12 cellular contexts compared by ENCODE assay signal in the genomic region with DNA sequence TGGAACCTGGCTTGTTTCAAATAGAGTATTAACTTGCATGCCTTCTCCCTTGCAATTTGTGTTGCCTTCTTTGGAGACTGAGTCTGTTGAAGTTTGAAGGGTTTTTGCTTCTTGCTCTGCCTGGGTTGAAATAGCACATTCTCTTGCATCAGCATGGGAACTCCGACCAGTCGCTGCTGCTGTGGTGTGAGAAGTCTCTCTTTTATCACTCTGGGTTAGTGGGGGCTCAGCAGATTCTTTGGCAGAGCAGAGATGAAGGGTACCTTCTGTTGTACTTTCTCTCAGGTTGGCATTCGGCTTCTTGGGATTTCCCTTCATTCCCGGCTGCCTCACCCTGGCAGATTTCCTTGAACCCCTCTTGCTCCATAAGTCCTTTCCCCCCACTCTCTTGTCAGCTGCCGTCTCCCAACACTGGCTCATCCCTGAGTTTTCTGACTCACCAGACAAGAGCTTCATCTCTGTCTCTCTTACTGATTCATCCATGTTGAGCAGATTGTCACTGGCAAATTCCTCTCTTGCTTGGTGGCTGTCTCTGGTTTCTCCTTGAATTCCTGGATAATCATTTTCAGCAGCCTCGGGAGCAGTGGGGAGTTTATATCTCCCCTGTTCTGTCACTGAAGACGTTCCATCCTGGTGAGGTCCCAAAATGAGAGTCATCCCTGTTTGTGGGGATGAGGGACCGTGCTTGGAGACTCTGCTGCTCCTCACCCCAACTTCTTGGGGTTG. TPM values are rescaled to one million over a fixed set of nuclear protein-coding genes. Genes with fewer than 3 reads are reported as not detected.
DNase-seq lines count a peak whose midpoint lies in the region; ATAC-seq and TF ChIP-seq lines count a peak whose summit lies in the region.
"Had no signal": no experiment of that assay in that cellular context is flagged by ENCODE, and none has a peak within 500 bp of the region (broad histone marks: within the 10 kb centered on the region; RNA-seq: fewer than 3 reads in every experiment).

No MANE protein-coding gene starts in this region.

- no TSS peak for BruUV-seq in Calu3 (replicated peaks; lab: Mats Ljungman, UMichigan)

- H3K36me3 Mint-ChIP-seq in activated naive CD4-positive, alpha-beta T cell treated with anti-CD3 and anti-CD28 coated beads, Interleukin-2, amount 50 U/mL, for 72 hours: no peaks in the 10 kb centered on the region
- H3K36me3 Mint-ChIP-seq in activated naive CD8-positive, alpha-beta T cell treated with anti-CD3 and anti-CD28 coated beads, Interleukin-2, amount 50 U/mL, for 24 hours (ENCODE audit: low read depth): no peaks in the 10 kb centered on the region
- H3K36me3 Mint-ChIP-seq in stimulated activated naive CD8-positive, alpha-beta T cell treated with anti-CD3 and anti-CD28 coated beads, Interleukin-15, Interleukin-2, amounts not matched to agents 100 ng/mL and 50 ng/mL, for 24 hours (ENCODE audit: low read depth): no peaks in the 10 kb centered on the region
- H3K36me3 Mint-ChIP-seq in Calu3 (ENCODE audit: insufficient read depth, unreplicated experiment): no peaks in the 10 kb centered on the region

- peak overlapping the region in 1 of 2 donors; percentile 50 for H3K27ac Mint-ChIP-seq in activated naive CD4-positive, alpha-beta T cell treated with anti-CD3 and anti-CD28 coated beads, Interleukin-2, amount 50 U/mL, for 72 hours
- H3K27ac Mint-ChIP-seq in activated naive CD8-positive, alpha-beta T cell treated with anti-CD3 and anti-CD28 coated beads, Interleukin-2, amount 50 U/mL, for 24 hours: peak overlapping the region; percentile 81
- peak overlapping the region; percentile 67 for H3K27ac Mint-ChIP-seq in stimulated activated naive CD8-positive, alpha-beta T cell treated with anti-CD3 and anti-CD28 coated beads, Interleukin-15, Interleukin-2, amounts not matched to agents 100 ng/mL and 50 ng/mL, for 24 hours
- H3K27ac Mint-ChIP-seq in Calu3 (ENCODE audit: unreplicated experiment): no peak overlapping the region
- H3K27ac Mint-ChIP-seq: CD4-positive, alpha-beta T cell had no signal

- DNase-seq in activated naive CD4-positive, alpha-beta T cell treated with anti-CD3 and anti-CD28 coated beads, Interleukin-2, amount 50 U/mL, for 16 hours: peak; percentile 33
- DNase-seq in activated naive CD4-positive, alpha-beta T cell treated with anti-CD3 and anti-CD28 coated beads, Interleukin-2, amount 50 U/mL, for 72 hours (ENCODE audit: low spot score in 2 of 2): no peak
- no peak for DNase-seq in activated naive CD8-positive, alpha-beta T cell treated with anti-CD3 and anti-CD28 coated beads, Interleukin-2, amount 50 U/mL, for 24 hours
- DNase-seq in iris pigment epithelial cell (ENCODE audit: low read depth) (peak; percentile 91), Calu3 (no peak), NCI-H2196 treated with DMSO at 0.1 percent for 48 hours (lab: John Stamatoyannopoulos, UW; ENCODE audit: unreplicated experiment) (no peak)
- DNase-seq: CD4-positive, alpha-beta T cell; esophagus squamous epithelium; small intestine; thyroid gland had no signal

- CTCF ChIA-PET in Calu3 (lab: Charles Lee): no interaction called here

- peak overlapping the region; percentile 60 for H3K4me3 Mint-ChIP-seq in activated naive CD8-positive, alpha-beta T cell treated with anti-CD3 and anti-CD28 coated beads, Interleukin-2, amount 50 U/mL, for 24 hours
- peak overlapping the region; percentile 69 for H3K4me3 Mint-ChIP-seq in stimulated activated naive CD8-positive, alpha-beta T cell treated with anti-CD3 and anti-CD28 coated beads, Interleukin-15, Interleukin-2, amounts not matched to agents 100 ng/mL and 50 ng/mL, for 24 hours
- H3K4me3 Mint-ChIP-seq in Calu3 (ENCODE audit: low read depth, unreplicated experiment): no peak overlapping the region
- H3K4me3 Mint-ChIP-seq: CD4-positive, alpha-beta T cell had no signal

- intact Hi-C loops in Calu3 (cut with micrococcal nuclease; ENCODE audit: unreplicated experiment): no loop called here

- H3K4me1 Mint-ChIP-seq in activated naive CD8-positive, alpha-beta T cell treated with anti-CD3 and anti-CD28 coated beads, Interleukin-2, amount 50 U/mL, for 24 hours: peaks cover 25% of the 10 kb centered on the region
- peaks cover 20% of the 10 kb centered on the region for H3K4me1 Mint-ChIP-seq in stimulated activated naive CD8-positive, alpha-beta T cell treated with anti-CD3 and anti-CD28 coated beads, Interleukin-15, Interleukin-2, amounts not matched to agents 100 ng/mL and 50 ng/mL, for 24 hours (ENCODE audit: low read depth)
- H3K4me1 Mint-ChIP-seq in Calu3 (ENCODE audit: low read depth, unreplicated experiment): peaks cover 8% of the 10 kb centered on the region

- no peak for TF ChIP-seq CTCF in Calu3 (IDR thresholded peaks at IDR 0.05; ENCODE audit: unreplicated experiment)

- H3K27me3 Mint-ChIP-seq in activated naive CD8-positive, alpha-beta T cell treated with anti-CD3 and anti-CD28 coated beads, Interleukin-2, amount 50 U/mL, for 24 hours: peaks cover 3% of the 10 kb centered on the region
- peaks cover 4% of the 10 kb centered on the region for H3K27me3 Mint-ChIP-seq in stimulated activated naive CD8-positive, alpha-beta T cell treated with anti-CD3 and anti-CD28 coated beads, Interleukin-15, Interleukin-2, amounts not matched to agents 100 ng/mL and 50 ng/mL, for 24 hours
- H3K27me3 Mint-ChIP-seq in Calu3 (ENCODE audit: unreplicated experiment): no peaks in the 10 kb centered on the region
- H3K27me3 Mint-ChIP-seq: CD4-positive, alpha-beta T cell had no signal

- ATAC-seq in activated naive CD4-positive, alpha-beta T cell treated with anti-CD3 and anti-CD28 coated beads, Interleukin-2, amount 50 U/mL, for 72 hours: no peak
- peak; percentile 69 for ATAC-seq in activated naive CD8-positive, alpha-beta T cell treated with anti-CD3 and anti-CD28 coated beads, Interleukin-2, amount 50 U/mL, for 24 hours
- ATAC-seq in HG03039 (IDR thresholded peaks at IDR 0.05; ENCODE audit: unreplicated experiment): no peak

- H3K9me3 Mint-ChIP-seq in activated naive CD4-positive, alpha-beta T cell treated with anti-CD3 and anti-CD28 coated beads, Interleukin-2, amount 50 U/mL, for 72 hours: peaks cover 0 to 13% of the 10 kb centered on the region in 2 donors
- H3K9me3 Mint-ChIP-seq in activated naive CD8-positive, alpha-beta T cell treated with anti-CD3 and anti-CD28 coated beads, Interleukin-2, amount 50 U/mL, for 24 hours: no peaks in the 10 kb centered on the region
- no peaks in the 10 kb centered on the region for H3K9me3 Mint-ChIP-seq in stimulated activated naive CD8-positive, alpha-beta T cell treated with anti-CD3 and anti-CD28 coated beads, Interleukin-15, Interleukin-2, amounts not matched to agents 100 ng/mL and 50 ng/mL, for 24 hours
- no peaks in the 10 kb centered on the region for H3K9me3 Mint-ChIP-seq in Calu3 (ENCODE audit: low read depth, unreplicated experiment)
- H3K9me3 Mint-ChIP-seq: CD4-positive, alpha-beta T cell had no signal

RNA-seq across cellular contexts. Expression of a gene that starts 49.9 kb away (rescaled TPM):
- total RNA-seq in activated naive CD4-positive, alpha-beta T cell treated with anti-CD3 and anti-CD28 coated beads, Interleukin-2, amount 50 U/mL, for 72 hours: 1 to 10 TPM in 1 of 2 donors, under 1 TPM in 1; 0.43 to 1.1 TPM
- total RNA-seq in Calu3 (2022): not detected in 2 replicates

Comparison
In these comparisons a context has a peak if more than half of its experiments do, and no peak if none do; other contexts are left out.
1. DNase-seq: peak in activated naive CD4-positive, alpha-beta T cell treated with anti-CD3 and anti-CD28 coated beads, Interleukin-2, amount 50 U/mL, for 16 hours (single experiment) and iris pigment epithelial cell (single experiment); none in activated naive CD4-positive, alpha-beta T cell treated with anti-CD3 and anti-CD28 coated beads, Interleukin-2, amount 50 U/mL, for 72 hours (0 of 2), activated naive CD8-positive, alpha-beta T cell treated with anti-CD3 and anti-CD28 coated beads, Interleukin-2, amount 50 U/mL, for 24 hours (single experiment), Calu3 (single experiment) and NCI-H2196 treated with DMSO at 0.1 percent for 48 hours (single experiment).